In the genomic region with DNA sequence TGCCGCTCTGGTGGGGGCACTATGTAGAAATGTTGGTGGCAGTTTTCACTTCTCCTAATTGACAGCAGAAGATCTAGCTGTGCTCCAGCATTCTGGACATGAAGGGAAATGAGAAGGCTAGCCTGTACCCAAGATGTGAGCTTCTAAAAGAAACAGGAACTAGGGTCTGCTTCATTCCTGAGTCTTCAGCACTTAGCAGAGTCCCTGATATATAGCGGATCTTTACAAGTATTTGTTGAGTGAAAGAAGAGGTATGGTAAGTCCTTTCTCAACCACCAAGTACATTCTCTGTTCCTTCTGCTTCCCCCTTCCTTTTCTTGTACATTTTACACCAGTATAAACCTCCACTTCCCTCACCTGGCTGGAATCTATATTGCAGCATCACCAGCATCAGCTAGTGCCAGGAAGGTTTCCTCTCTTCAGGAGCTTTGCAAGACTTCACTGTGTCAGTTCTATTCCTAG, we compare ENCODE assay signal across 8 cellular contexts.
DNase-seq lines count a peak whose midpoint lies in the region; ATAC-seq and TF ChIP-seq lines count a peak whose summit lies in the region.

No MANE protein-coding gene starts in this region.

- no peaks in the 10 kb centered on the region for H4K20me1 ChIP-seq in GM23338 (replicated peaks; ENCODE audit: insufficient read depth)

- H3K4me3 ChIP-seq in GM06990 (replicated peaks; ENCODE audit: low read depth, low read length) (no peak overlapping the region; the same call in 1 of the 2 replicates), GM23338 (no peak overlapping the region), left lung (no peak overlapping the region)

- H3K9me2 ChIP-seq in GM23338 (ENCODE audit: insufficient read depth) = no peaks in the 10 kb centered on the region

- no peaks in the 10 kb centered on the region for H3K79me2 ChIP-seq in GM23338 (replicated peaks; ENCODE audit: insufficient read depth)

- H3K4me3 Mint-ChIP-seq in GM23338 = no peak overlapping the region

- H3F3A ChIP-seq in GM23338 (replicated peaks; ENCODE audit: low read depth) = no peaks in the 10 kb centered on the region

- no peak overlapping the region for H2AFZ ChIP-seq in GM23338

- intact Hi-C loops in left lung (cut with DNase I) = no loop called here

- no peaks in the 10 kb centered on the region for H3K4me1 Mint-ChIP-seq in GM23338

- no peak overlapping the region for H3K4me2 ChIP-seq in GM23338

- peak; percentile 58 for DNase-seq in GM06990 (ENCODE audit: extremely low read depth, insufficient read length)
- peak; percentile 62 for DNase-seq in GM23338 (ENCODE audit: low spot score)
- DNase-seq in NCI-H69 (lab: John Stamatoyannopoulos, UW) = peak; percentile 85
- no peak for DNase-seq in left lung
- no peak for DNase-seq in GM19238 (ENCODE audit: insufficient read length, low spot score)
- no peak for DNase-seq in cortex of kidney (lab: John Stamatoyannopoulos, UW)
- DNase-seq in activated T-cell treated with anti-CD3 and anti-CD28 coated beads, Interleukin-2, amount 50 U/mL, for 48 hours = no peak

- no peaks in the 10 kb centered on the region for H3K36me3 Mint-ChIP-seq in GM23338 (ENCODE audit: low read depth)

- H3K27ac ChIP-seq in GM23338 (ENCODE audit: low read depth) (no peak overlapping the region), left lung (no peak overlapping the region)

- peak; percentile 52 for TF ChIP-seq CTCF in GM06990 (IDR thresholded peaks at IDR 0.05; ENCODE audit: insufficient read depth, low read length, poor library complexity, severe bottlenecking)
- TF ChIP-seq CTCF in GM23338 (conservative IDR thresholded peaks at IDR 0.05; ENCODE audit: low read depth in 2 of 2) = peak; percentile 43 to 65
- TF ChIP-seq CTCF in left lung (IDR thresholded peaks at IDR 0.05) = no peak

- H3K9me3 Mint-ChIP-seq in GM23338 = no peaks in the 10 kb centered on the region

- no peaks in the 10 kb centered on the region for H3K9me3 ChIP-seq in left lung

- no peaks in the 10 kb centered on the region for H3K36me3 ChIP-seq in GM06990 (ENCODE audit: control insufficient read depth, insufficient read depth, low read length)
- no peaks in the 10 kb centered on the region for H3K36me3 ChIP-seq in GM23338 (ENCODE audit: insufficient read depth)
- no peaks in the 10 kb centered on the region for H3K36me3 ChIP-seq in left lung

- H3K27me3 Mint-ChIP-seq in GM23338 (ENCODE audit: insufficient read depth, low read depth, poor library complexity) = no peaks in the 10 kb centered on the region

- H3K27me3 ChIP-seq in GM06990 (replicated peaks; ENCODE audit: control insufficient read depth, insufficient read depth, low read length) (no peaks in the 10 kb centered on the region), GM23338 (ENCODE audit: insufficient read depth) (no peaks in the 10 kb centered on the region), left lung (peaks cover 0 to 4% of the 10 kb centered on the region in 2 donors)

- peak; percentile 88 for ATAC-seq in GM23338
- ATAC-seq in left lung = peak; percentile 38
- no peak for ATAC-seq in GM21576 (IDR thresholded peaks at IDR 0.05; ENCODE audit: unreplicated experiment)

- H3K4me1 ChIP-seq in GM23338 (ENCODE audit: insufficient read depth) (no peaks in the 10 kb centered on the region), left lung (peaks cover 0 to 11% of the 10 kb centered on the region in 2 donors)

- H3K27ac Mint-ChIP-seq in GM23338 = no peak overlapping the region

TF ChIP-seq in GM23338, 12 proteins besides CTCF, POLR2A, EP300 and RAD21 (continues in another document):
- TF ChIP-seq EZH2phosphoT487 (IDR thresholded peaks at IDR 0.05; ENCODE audit: unreplicated experiment) = no peak
- TF ChIP-seq, protein P1, sequence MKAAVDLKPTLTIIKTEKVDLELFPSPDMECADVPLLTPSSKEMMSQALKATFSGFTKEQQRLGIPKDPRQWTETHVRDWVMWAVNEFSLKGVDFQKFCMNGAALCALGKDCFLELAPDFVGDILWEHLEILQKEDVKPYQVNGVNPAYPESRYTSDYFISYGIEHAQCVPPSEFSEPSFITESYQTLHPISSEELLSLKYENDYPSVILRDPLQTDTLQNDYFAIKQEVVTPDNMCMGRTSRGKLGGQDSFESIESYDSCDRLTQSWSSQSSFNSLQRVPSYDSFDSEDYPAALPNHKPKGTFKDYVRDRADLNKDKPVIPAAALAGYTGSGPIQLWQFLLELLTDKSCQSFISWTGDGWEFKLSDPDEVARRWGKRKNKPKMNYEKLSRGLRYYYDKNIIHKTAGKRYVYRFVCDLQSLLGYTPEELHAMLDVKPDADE (IDR thresholded peaks at IDR 0.05) = no peak
- TF ChIP-seq NANOG (IDR thresholded peaks at IDR 0.05; ENCODE audit: borderline replicate concordance) = no peak
- TF ChIP-seq ZNF331 (CRISPR knock-in tag; IDR thresholded peaks at IDR 0.05; ENCODE audit: low read depth) = no peak
- TF ChIP-seq, protein P2, sequence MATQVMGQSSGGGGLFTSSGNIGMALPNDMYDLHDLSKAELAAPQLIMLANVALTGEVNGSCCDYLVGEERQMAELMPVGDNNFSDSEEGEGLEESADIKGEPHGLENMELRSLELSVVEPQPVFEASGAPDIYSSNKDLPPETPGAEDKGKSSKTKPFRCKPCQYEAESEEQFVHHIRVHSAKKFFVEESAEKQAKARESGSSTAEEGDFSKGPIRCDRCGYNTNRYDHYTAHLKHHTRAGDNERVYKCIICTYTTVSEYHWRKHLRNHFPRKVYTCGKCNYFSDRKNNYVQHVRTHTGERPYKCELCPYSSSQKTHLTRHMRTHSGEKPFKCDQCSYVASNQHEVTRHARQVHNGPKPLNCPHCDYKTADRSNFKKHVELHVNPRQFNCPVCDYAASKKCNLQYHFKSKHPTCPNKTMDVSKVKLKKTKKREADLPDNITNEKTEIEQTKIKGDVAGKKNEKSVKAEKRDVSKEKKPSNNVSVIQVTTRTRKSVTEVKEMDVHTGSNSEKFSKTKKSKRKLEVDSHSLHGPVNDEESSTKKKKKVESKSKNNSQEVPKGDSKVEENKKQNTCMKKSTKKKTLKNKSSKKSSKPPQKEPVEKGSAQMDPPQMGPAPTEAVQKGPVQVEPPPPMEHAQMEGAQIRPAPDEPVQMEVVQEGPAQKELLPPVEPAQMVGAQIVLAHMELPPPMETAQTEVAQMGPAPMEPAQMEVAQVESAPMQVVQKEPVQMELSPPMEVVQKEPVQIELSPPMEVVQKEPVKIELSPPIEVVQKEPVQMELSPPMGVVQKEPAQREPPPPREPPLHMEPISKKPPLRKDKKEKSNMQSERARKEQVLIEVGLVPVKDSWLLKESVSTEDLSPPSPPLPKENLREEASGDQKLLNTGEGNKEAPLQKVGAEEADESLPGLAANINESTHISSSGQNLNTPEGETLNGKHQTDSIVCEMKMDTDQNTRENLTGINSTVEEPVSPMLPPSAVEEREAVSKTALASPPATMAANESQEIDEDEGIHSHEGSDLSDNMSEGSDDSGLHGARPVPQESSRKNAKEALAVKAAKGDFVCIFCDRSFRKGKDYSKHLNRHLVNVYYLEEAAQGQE (IDR thresholded peaks at IDR 0.05; ENCODE audit: unreplicated experiment) = no peak
- no peak for TF ChIP-seq POLR2AphosphoS5 (IDR thresholded peaks at IDR 0.05; ENCODE audit: low read depth)

Comparison
In these comparisons a context has a peak if more than half of its experiments do, and no peak if none do; other contexts are left out.
1. DNase-seq: peak in GM06990 (single experiment), GM23338 (single experiment) and NCI-H69 (single experiment); none in left lung (0 of 2), GM19238 (single experiment), cortex of kidney (single experiment) and activated T-cell treated with anti-CD3 and anti-CD28 coated beads, Interleukin-2, amount 50 U/mL, for 48 hours (0 of 2).
2. CTCF ChIP-seq: peak in GM06990 (single experiment) and GM23338 (2 of 2); none in left lung (0 of 2).